ENCODE assay signal across 10 cellular contexts in genomic region chr7:13988765-13989137, GRCh38. TPM values are rescaled to one million over a fixed set of nuclear protein-coding genes. Genes with fewer than 3 reads are reported as not detected.
DNase-seq lines count a peak whose midpoint lies in the region; ATAC-seq, FAIRE-seq and TF ChIP-seq lines count a peak whose summit lies in the region.
"Had no signal": no experiment of that assay in that cellular context is flagged by ENCODE, and none has a peak within 500 bp of the region (broad histone marks: within the 10 kb centered on the region; RNA-seq: fewer than 3 reads in every experiment).

No MANE protein-coding gene starts in this region.

- POLR2A ChIA-PET in activated CD4-positive, alpha-beta T cell treated with anti-CD3 and anti-CD28 coated beads for 36 hours (lab: Charles Lee) = no interaction called here
- POLR2A ChIA-PET in OCI-LY7 (lab: Charles Lee) = interaction anchor here (1.0 kb wide), 1 partner anchor 72 kb away, joined by 3 read pairs; no protein-coding TSS in a partner anchor

- no peaks in the 10 kb centered on the region for H3K4me1 Mint-ChIP-seq in activated CD4-positive, alpha-beta T cell treated with anti-CD3 and anti-CD28 coated beads for 36 hours

- no peaks in the 10 kb centered on the region for H3K9me3 Mint-ChIP-seq in activated CD4-positive, alpha-beta T cell treated with anti-CD3 and anti-CD28 coated beads for 36 hours (ENCODE audit: low read depth)
- H3K9me3 Mint-ChIP-seq: T-helper 1 cell treated with Interleukin-12 subunit alpha and Interleukin-12 subunit beta and Interleukin-4 antibody, amounts not matched to agents 30 μg/mL and 1 μg/mL, for 36 hours had no signal

- no peak for TF ChIP-seq CTCF in bronchial epithelial cell (IDR thresholded peaks at IDR 0.05; ENCODE audit: insufficient read depth, low read length, severe bottlenecking)
- TF ChIP-seq CTCF in OCI-LY7 (conservative IDR thresholded peaks at IDR 0.05; ENCODE audit: low read length) = no peak

- no peaks in the 10 kb centered on the region for H3K9me3 ChIP-seq in OCI-LY7 (ENCODE audit: low read length)
- H3K9me3 ChIP-seq: neutrophil had no signal

- H3K36me3 Mint-ChIP-seq in activated CD4-positive, alpha-beta T cell treated with anti-CD3 and anti-CD28 coated beads for 36 hours (ENCODE audit: low read depth) = no peaks in the 10 kb centered on the region

- ATAC-seq in activated CD4-positive, alpha-beta T cell treated with anti-CD3 and anti-CD28 coated beads for 36 hours = no peak
- no peak for ATAC-seq in GM19452 (IDR thresholded peaks at IDR 0.05; ENCODE audit: unreplicated experiment)

- no peak overlapping the region for H3K4me3 Mint-ChIP-seq in activated CD4-positive, alpha-beta T cell treated with anti-CD3 and anti-CD28 coated beads for 36 hours
- H3K4me3 Mint-ChIP-seq: T-helper 1 cell treated with Interleukin-12 subunit alpha and Interleukin-12 subunit beta and Interleukin-4 antibody, amounts not matched to agents 30 μg/mL and 1 μg/mL, for 36 hours had no signal

- no peaks in the 10 kb centered on the region for H3K9me2 ChIP-seq in OCI-LY7 (ENCODE audit: insufficient read depth, low read length)

- no peaks in the 10 kb centered on the region for H3K4me1 ChIP-seq in OCI-LY7 (ENCODE audit: insufficient read depth, low read length, poor library complexity, severe bottlenecking)

- BruUV-seq in OCI-LY7 (replicated peaks; lab: Mats Ljungman, UMichigan) = no TSS peak

- no peaks in the 10 kb centered on the region for H3K27me3 ChIP-seq in bronchial epithelial cell (ENCODE audit: control insufficient read depth, insufficient read depth, low read length)

- no peaks in the 10 kb centered on the region for H3K27me3 Mint-ChIP-seq in activated CD4-positive, alpha-beta T cell treated with anti-CD3 and anti-CD28 coated beads for 36 hours

- H3K27ac Mint-ChIP-seq in activated CD4-positive, alpha-beta T cell treated with anti-CD3 and anti-CD28 coated beads for 36 hours = no peak overlapping the region
- H3K27ac Mint-ChIP-seq: T-helper 1 cell treated with Interleukin-12 subunit alpha and Interleukin-12 subunit beta and Interleukin-4 antibody, amounts not matched to agents 30 μg/mL and 1 μg/mL, for 36 hours had no signal

- H3K79me2 ChIP-seq in OCI-LY7 (ENCODE audit: insufficient read depth, low read depth, low read length) = no peaks in the 10 kb centered on the region

- DNase-seq in ACHN (peak; percentile 27), M059J (ENCODE audit: low read depth) (peak; percentile 49), bronchial epithelial cell (ENCODE audit: low read depth) (no peak), lung microvascular endothelial cell (ENCODE audit: low read depth in 2 of 2) (peak; percentile 36 to 48), NCI-H526 (lab: John Stamatoyannopoulos, UW) (no peak), OCI-LY7 (ENCODE audit: low spot score) (no peak)
- no peak for DNase-seq in activated CD4-positive, alpha-beta T cell treated with anti-CD3 and anti-CD28 coated beads for 36 hours

- H2AFZ ChIP-seq in OCI-LY7 (ENCODE audit: low read length) = no peak overlapping the region

- CTCF ChIA-PET in activated CD4-positive, alpha-beta T cell treated with anti-CD3 and anti-CD28 coated beads for 36 hours (lab: Charles Lee) = no interaction called here
- CTCF ChIA-PET in OCI-LY7 (lab: Charles Lee; ENCODE audit: unreplicated experiment) = no interaction called here

- H3K4me3 ChIP-seq in bronchial epithelial cell (ENCODE audit: low read depth, low read length) (peak overlapping the region; percentile 58), OCI-LY7 (ENCODE audit: low read depth, low read length, poor library complexity, severe bottlenecking) (no peak overlapping the region)

- in situ Hi-C loops in ACHN (cut with HindIII; ENCODE audit: low pct_ligation_motif_present, low pct_unique_long_range_greater_than_20kb, low sequenced_read_pairs) = no loop called here

- intact Hi-C loops in activated CD4-positive, alpha-beta T cell treated with anti-CD3 and anti-CD28 coated beads for 36 hours (cut with DNase I, micrococcal nuclease) = no loop called here
- intact Hi-C loops in OCI-LY7 (cut with micrococcal nuclease; ENCODE audit: unreplicated experiment) = no loop called here

- no peaks in the 10 kb centered on the region for H3K36me3 ChIP-seq in bronchial epithelial cell (ENCODE audit: control insufficient read depth, insufficient read depth, low read length)
- no peaks in the 10 kb centered on the region for H3K36me3 ChIP-seq in OCI-LY7 (ENCODE audit: insufficient read depth, low read length)
- H3K36me3 ChIP-seq: neutrophil had no signal

- H3K4me2 ChIP-seq in OCI-LY7 (ENCODE audit: low read length) = no peak overlapping the region

- no peak for FAIRE-seq in bronchial epithelial cell (lab: Jason Lieb, UNC)

- no peak overlapping the region for H3K27ac ChIP-seq in OCI-LY7 (ENCODE audit: low read depth, low read length, poor library complexity, severe bottlenecking)
- H3K27ac ChIP-seq: neutrophil had no signal

- no peaks in the 10 kb centered on the region for H4K20me1 ChIP-seq in OCI-LY7 (ENCODE audit: insufficient read depth, low read length)

RNA-seq across cellular contexts. Expression of gene ETV1, which starts 0.7 kb away (rescaled TPM):
- 9.0 and 11.9 TPM in 2 replicates for total RNA-seq in M059J (2014; rRNA removed; shearing (Covaris generic))
- total RNA-seq in bronchial epithelial cell = 0.13 and 0.26 TPM in 2 replicates
- total RNA-seq in lung microvascular endothelial cell = 5.0 and 6.8 TPM in 2 replicates
- total RNA-seq in activated CD4-positive, alpha-beta T cell treated with anti-CD3 and anti-CD28 coated beads for 36 hours = under 1 TPM; 0.32 to 0.37 TPM
- total RNA-seq in OCI-LY7 (2014; rRNA removed; shearing (Covaris generic)) = not detected in 2 replicates
- not detected in 2 replicates for total RNA-seq in OCI-LY7 (2022)

Comparison
In these comparisons a context has a peak if more than half of its experiments do, and no peak if none do; other contexts are left out.
1. DNase-seq: peak in ACHN (single experiment), M059J (single experiment) and lung microvascular endothelial cell (2 of 2); none in bronchial epithelial cell (single experiment), NCI-H526 (0 of 2), activated CD4-positive, alpha-beta T cell treated with anti-CD3 and anti-CD28 coated beads for 36 hours (single experiment) and OCI-LY7 (single experiment).